In genomic region chr16:27234171-27234570, GRCh38 we compare ENCODE assay signal across 14 cellular contexts. TPM values are rescaled to one million over a fixed set of nuclear protein-coding genes. Genes with fewer than 3 reads are reported as not detected.
DNase-seq lines count a peak whose midpoint lies in the region; ATAC-seq and TF ChIP-seq lines count a peak whose summit lies in the region.
"Had no signal": no experiment of that assay in that cellular context is flagged by ENCODE, and none has a peak within 500 bp of the region (broad histone marks: within the 10 kb centered on the region; RNA-seq: fewer than 3 reads in every experiment).

No MANE protein-coding gene starts in this region.

- POLR2A ChIA-PET in T-cell (lab: Charles Lee), result interaction anchor here (0.6 to 1.8 kb wide), 6 partner anchors 31 to 214 kb away, joined by 3 to 7 read pairs (median 4); partner anchors contain the start of gene KDM8 (in 1 of the 2)

- 84% methylated on average over 8 of the region's 8 CpGs for WGBS in esophagus muscularis mucosa
- WGBS in transverse colon (ENCODE audit: low coverage in 1 of 2), 2 donors, result 90% methylated on average over 8 of the region's 8 CpGs; no CpG with 5 or more reads in 1 of the 2 donors

- H3K36me3 ChIP-seq in esophagus muscularis mucosa (peaks cover 23 to 51% (median 35%) of the 10 kb centered on the region in 4 donors), transverse colon (no peaks in the 10 kb centered on the region)

- in situ Hi-C loops in transverse colon (cut with MboI; ENCODE audit: low pct_ligation_motif_present in 1 of 4, low pct_unique_long_range_greater_than_20kb in 1 of 4, low sequenced_read_pairs in 3 of 4), result loop anchor here (10.0 to 25.0 kb wide), 3 partner anchors 81 to 131 kb away; partner anchors contain the start of gene IL4R (in 1 of the 4)

- DNase-seq in activated naive CD4-positive, alpha-beta T cell treated with anti-CD3 and anti-CD28 coated beads, Interleukin-2, amount 50 U/mL, for 16 hours, result no peak
- DNase-seq in T-cell (no peak), esophagus muscularis mucosa (ENCODE audit: extremely low spot score) (no peak), transverse colon (no peak), NCI-H748 treated with DMSO at 0.1 percent for 48 hours (lab: John Stamatoyannopoulos, UW) (no peak), NCI-H2171 (lab: John Stamatoyannopoulos, UW) (no peak)
- no peak for DNase-seq in stimulated activated CD8-positive, alpha-beta memory T cell treated with anti-CD3 and anti-CD28 coated beads, Interleukin-4, amount 100 ng/mL, for 48 hours
- DNase-seq: activated effector memory CD4-positive, alpha-beta T cell treated with Interleukin-2 at 50 U/mL for 16 hours; DMS79 treated with DMSO at 0.1 percent for 48 hours; NCI-H1436 treated with DMSO at 0.1 percent for 48 hours; SHP77 treated with DMSO at 0.1 percent for 48 hours had no signal

- H3K4me1 ChIP-seq in esophagus muscularis mucosa (peaks cover 47 to 62% (median 61%) of the 10 kb centered on the region in 4 donors), transverse colon (peaks cover 37 to 90% (median 62%) of the 10 kb centered on the region in 4 donors)

- H3K9me3 Mint-ChIP-seq in activated naive CD4-positive, alpha-beta T cell treated with anti-CD3 and anti-CD28 coated beads, Interleukin-2, amount 50 U/mL, for 24 hours, result no peaks in the 10 kb centered on the region
- H3K9me3 Mint-ChIP-seq in T-cell, result no peaks in the 10 kb centered on the region
- H3K9me3 Mint-ChIP-seq: memory B cell had no signal

- CTCF ChIA-PET in T-cell (lab: Charles Lee), result interaction anchor here (0.5 to 3.1 kb wide), 13 partner anchors 30 to 168 kb away, joined by 3 to 27 read pairs (median 5); partner anchors contain the start of genes KDM8 (in 1 of the 2) and NSMCE1 (in 1 of the 2)

- H3K4me3 ChIP-seq in esophagus muscularis mucosa (no peak overlapping the region), transverse colon (no peak overlapping the region)
- H3K4me3 ChIP-seq: GM12878 had no signal

- H3K27me3 ChIP-seq in esophagus muscularis mucosa (no peaks in the 10 kb centered on the region), transverse colon (no peaks in the 10 kb centered on the region)

- peak overlapping the region; percentile 80 for H3K4me3 Mint-ChIP-seq in activated naive CD4-positive, alpha-beta T cell treated with anti-CD3 and anti-CD28 coated beads, Interleukin-2, amount 50 U/mL, for 24 hours
- peak overlapping the region in 2 of 3 donors; percentile 31 to 85 for H3K4me3 Mint-ChIP-seq in T-cell
- H3K4me3 Mint-ChIP-seq: memory B cell had no signal

- TF ChIP-seq POLR2A in esophagus muscularis mucosa (IDR thresholded peaks at IDR 0.05; ENCODE audit: low read depth) (no peak), transverse colon (IDR thresholded peaks at IDR 0.05) (no peak)

- H3K4me1 Mint-ChIP-seq in activated naive CD4-positive, alpha-beta T cell treated with anti-CD3 and anti-CD28 coated beads, Interleukin-2, amount 50 U/mL, for 24 hours, result peaks cover 92% of the 10 kb centered on the region
- peaks cover 93 to 99% (median 95%) of the 10 kb centered on the region in 3 donors for H3K4me1 Mint-ChIP-seq in T-cell

- peaks cover 11% of the 10 kb centered on the region for H3K36me3 Mint-ChIP-seq in activated naive CD4-positive, alpha-beta T cell treated with anti-CD3 and anti-CD28 coated beads, Interleukin-2, amount 50 U/mL, for 24 hours
- H3K36me3 Mint-ChIP-seq in T-cell, result peaks cover 13% of the 10 kb centered on the region

- TF ChIP-seq EP300 in esophagus muscularis mucosa (IDR thresholded peaks at IDR 0.05) (no peak), transverse colon (IDR thresholded peaks at IDR 0.05; ENCODE audit: low read depth) (no peak)

- TF ChIP-seq CTCF in esophagus muscularis mucosa (IDR thresholded peaks at IDR 0.05) (no peak), transverse colon (IDR thresholded peaks at IDR 0.05) (no peak)

- H3K9me3 ChIP-seq in esophagus muscularis mucosa (no peaks in the 10 kb centered on the region), transverse colon (no peaks in the 10 kb centered on the region)

- ATAC-seq in T-cell (replicated peaks in 1 of 4), result no peak

- intact Hi-C loops in esophagus muscularis mucosa (cut with DNase I), result loop anchor here (2.0 kb wide), 1 partner anchor 135 kb away; no protein-coding TSS in a partner anchor
- intact Hi-C loops in transverse colon (cut with DNase I; ENCODE audit: low total_unique reads), result no loop called here

- H3K27ac ChIP-seq in esophagus muscularis mucosa (replicated peaks in 1 of 4), result peak overlapping the region; percentile 69 to 78 (median 74)
- H3K27ac ChIP-seq in transverse colon, result peak overlapping the region; percentile 77 to 90 (median 82)

- peak overlapping the region; percentile 97 for H3K27ac Mint-ChIP-seq in activated naive CD4-positive, alpha-beta T cell treated with anti-CD3 and anti-CD28 coated beads, Interleukin-2, amount 50 U/mL, for 24 hours
- peak overlapping the region; percentile 97 to 99 for H3K27ac Mint-ChIP-seq in T-cell

- H3K27me3 Mint-ChIP-seq in activated naive CD4-positive, alpha-beta T cell treated with anti-CD3 and anti-CD28 coated beads, Interleukin-2, amount 50 U/mL, for 24 hours, result no peaks in the 10 kb centered on the region
- H3K27me3 Mint-ChIP-seq in T-cell, result no peaks in the 10 kb centered on the region
- H3K27me3 Mint-ChIP-seq: memory B cell had no signal

RNA-seq across cellular contexts. Expression of gene KDM8, which starts 30.8 kb away (rescaled TPM):
- 10 to 100 TPM; 13.4 to 25.6 (median 23.5) TPM for total RNA-seq in T-cell
- total RNA-seq in esophagus muscularis mucosa, result 1 to 10 TPM; 2.5 to 7.1 (median 3.7) TPM
- 10 to 100 TPM in 2 of 4 donors, 1 to 10 TPM in 2; 4.4 to 14.2 (median 9.2) TPM for total RNA-seq in transverse colon

RNA-seq across cellular contexts. Expression of gene NSMCE1, which starts 34.4 kb away (rescaled TPM):
- total RNA-seq in T-cell (10 to 100 TPM; 53.5 to 83.2 (median 73.9) TPM), esophagus muscularis mucosa (10 to 100 TPM; 49.7 to 68.8 (median 64.0) TPM), transverse colon (10 to 100 TPM in 3 of 4 donors, 1 to 10 TPM in 1; 6.2 to 90.8 (median 27.2) TPM)
